In the genomic region with DNA sequence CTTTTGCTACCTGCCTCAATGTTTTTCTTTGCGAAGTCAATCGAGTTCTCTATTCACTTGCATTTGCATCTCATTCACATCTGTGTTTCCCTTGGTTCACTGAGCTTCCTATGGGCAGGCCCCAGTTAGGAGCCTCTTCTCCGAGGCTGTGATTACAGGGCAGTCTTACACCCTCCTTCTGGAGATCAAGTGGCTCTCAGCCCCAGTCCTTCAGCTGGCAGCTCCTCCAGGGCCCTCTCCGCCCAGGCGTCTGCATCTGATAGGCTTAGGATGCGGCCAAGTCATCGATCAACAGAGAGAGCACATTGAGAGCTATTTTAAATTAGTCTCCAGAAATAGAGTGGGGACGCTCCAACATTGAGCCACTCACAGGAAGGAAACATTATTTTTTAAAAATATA, we compare ENCODE assay signal across 18 cellular contexts. TPM values are rescaled to one million over a fixed set of nuclear protein-coding genes. Genes with fewer than 3 reads are reported as not detected.
A peak's percentile ranks its signal among the peaks of the same experiment; 100 is the strongest.
DNase-seq lines count a peak whose midpoint lies in the region; ATAC-seq, FAIRE-seq and TF ChIP-seq lines count a peak whose summit lies in the region.
"Had no signal": no experiment of that assay in that cellular context is flagged by ENCODE, and none has a peak within 500 bp of the region (broad histone marks: within the 10 kb centered on the region; RNA-seq: fewer than 3 reads in every experiment).

No MANE protein-coding gene starts in this region.

- H3K27ac Mint-ChIP-seq in astrocyte (ENCODE audit: unreplicated experiment): no peak overlapping the region
- H3K27ac Mint-ChIP-seq in type B pancreatic cell: no peak overlapping the region
- H3K27ac Mint-ChIP-seq: activated naive CD4-positive, alpha-beta T cell treated with anti-CD3 and anti-CD28 coated beads, Interleukin-2, amount 50 U/mL, for 72 hours; CD8-positive, alpha-beta T cell; effector memory CD8-positive, alpha-beta T cell had no signal

- H3K27ac ChIP-seq in heart left ventricle: peak overlapping the region in 9 of 12 donors; percentile 4 to 66 (median 48)
- H3K27ac ChIP-seq in astrocyte (ENCODE audit: low read depth, low read length): peak overlapping the region; percentile 55
- peak overlapping the region; percentile 79 for H3K27ac ChIP-seq in mesenchymal stem cell (ENCODE audit: low read length, poor library complexity, severe bottlenecking)
- H3K27ac ChIP-seq: right lobe of liver had no signal

- H3K36me3 ChIP-seq in heart left ventricle (peaks cover 0 to 2% (median 0%) of the 10 kb centered on the region in 9 donors), astrocyte (ENCODE audit: insufficient read depth, low read length) (peaks cover 3% of the 10 kb centered on the region), mesenchymal stem cell (ENCODE audit: control insufficient read depth in 1 of 2, insufficient read depth in 2 of 2, low read depth in 1 of 2, low read length in 2 of 2) (peaks cover 0 to 11% of the 10 kb centered on the region in 2 experiments)
- H3K36me3 ChIP-seq: right lobe of liver, thoracic aorta had no signal

- intact Hi-C loops in heart left ventricle (cut with DNase I): loop anchor here in 1 of 10 donors (10.0 kb wide), 1 partner anchor 68 kb away; no protein-coding TSS in a partner anchor
- intact Hi-C loops in Right ventricle myocardium superior (cut with DNase I): no loop called here

- peak overlapping the region in 1 of 2 experiments; percentile 24 for H3K4ac ChIP-seq in mesenchymal stem cell (ENCODE audit: low read depth in 1 of 2, low read length in 2 of 2)

- no peak overlapping the region for H3K14ac ChIP-seq in mesenchymal stem cell (ENCODE audit: low read length in 2 of 2)

- no peak for ATAC-seq in heart left ventricle
- no peak for ATAC-seq in Right ventricle myocardium superior (ENCODE audit: poor library complexity)
- ATAC-seq in HG02885 (IDR thresholded peaks at IDR 0.05; ENCODE audit: poor library complexity, unreplicated experiment): no peak
- ATAC-seq: activated CD4-positive, CD25-positive, alpha-beta regulatory T cell treated with anti-CD3 and anti-CD28 coated beads, Interleukin-2, amount 50 U/mL, for 24 hours; activated naive CD4-positive, alpha-beta T cell treated with anti-CD3 and anti-CD28 coated beads, Interleukin-2, amount 50 U/mL, for 72 hours; CD8-positive, alpha-beta T cell; effector memory CD8-positive, alpha-beta T cell; right lobe of liver had no signal

- peaks cover 21% of the 10 kb centered on the region for H4K20me1 ChIP-seq in astrocyte (ENCODE audit: insufficient read depth, low read length)

- H3K4me2 ChIP-seq in astrocyte (ENCODE audit: low read length): peak overlapping the region; percentile 74
- peak overlapping the region; percentile 60 for H3K4me2 ChIP-seq in mesenchymal stem cell (ENCODE audit: low read length, poor library complexity, severe bottlenecking)

- H3K4me3 Mint-ChIP-seq in astrocyte (ENCODE audit: unreplicated experiment) (no peak overlapping the region), type B pancreatic cell (peak overlapping the region; percentile 51)
- H3K4me3 Mint-ChIP-seq: CD8-positive, alpha-beta T cell; effector memory CD8-positive, alpha-beta T cell; neural crest cell had no signal

- H2BK120ac ChIP-seq in mesenchymal stem cell (ENCODE audit: low read depth, low read length): no peak overlapping the region

- peaks cover 10% of the 10 kb centered on the region for H3K36me3 Mint-ChIP-seq in astrocyte (ENCODE audit: low read depth, unreplicated experiment)
- H3K36me3 Mint-ChIP-seq in type B pancreatic cell: peaks cover 19% of the 10 kb centered on the region

- no peak for FAIRE-seq in astrocyte (lab: Jason Lieb, UNC)

- H3K4me1 ChIP-seq in heart left ventricle: peaks cover 5 to 82% (median 71%) of the 10 kb centered on the region in 12 donors
- peaks cover 32% of the 10 kb centered on the region for H3K4me1 ChIP-seq in astrocyte (ENCODE audit: insufficient read depth, low read length)
- peaks cover 21% of the 10 kb centered on the region for H3K4me1 ChIP-seq in mesenchymal stem cell (ENCODE audit: control insufficient read depth, insufficient read depth, low read depth, low read length)

- H3K18ac ChIP-seq in mesenchymal stem cell (ENCODE audit: low read depth in 1 of 2, low read length in 2 of 2): peak overlapping the region in 1 of 2 experiments; percentile 51

- H3K4me1 Mint-ChIP-seq in astrocyte (ENCODE audit: low read depth, unreplicated experiment) (peaks cover 42% of the 10 kb centered on the region), type B pancreatic cell (ENCODE audit: unreplicated experiment) (peaks cover 43% of the 10 kb centered on the region)

- TF ChIP-seq CTCF in heart left ventricle (IDR thresholded peaks at IDR 0.05) (no peak), astrocyte (IDR thresholded peaks at IDR 0.05; ENCODE audit: insufficient read depth, low read depth, low read length) (no peak), type B pancreatic cell (conservative IDR thresholded peaks at IDR 0.05) (no peak)

- H2AFZ ChIP-seq in astrocyte (ENCODE audit: low read depth, low read length): no peak overlapping the region
- H2AFZ ChIP-seq in mesenchymal stem cell (ENCODE audit: low read depth, low read length): no peak overlapping the region

- no peak for TF ChIP-seq POLR2A in heart left ventricle (IDR thresholded peaks at IDR 0.05)

- peak overlapping the region; percentile 82 for H4K8ac ChIP-seq in mesenchymal stem cell (ENCODE audit: low read length)

- 59 to 67% (median 61%) methylated on average over 8 of the region's 8 CpGs for WGBS in heart left ventricle, 4 donors
- WGBS in mesenchymal stem cell: 83% methylated on average over 7 of the region's 8 CpGs

- peak overlapping the region in 1 of 12 donors; percentile 2 for H3K4me3 ChIP-seq in heart left ventricle
- no peak overlapping the region for H3K4me3 ChIP-seq in astrocyte (ENCODE audit: insufficient read depth, low read depth, low read length)
- no peak overlapping the region for H3K4me3 ChIP-seq in mesenchymal stem cell (ENCODE audit: insufficient read depth in 1 of 2, low read depth in 1 of 2, low read length in 2 of 2)
- H3K4me3 ChIP-seq: right lobe of liver had no signal

- H2BK15ac ChIP-seq in mesenchymal stem cell (ENCODE audit: low read depth, poor library complexity, severe bottlenecking): no peak overlapping the region

- H4K91ac ChIP-seq in mesenchymal stem cell (ENCODE audit: low read length): no peak overlapping the region

- H3K9me3 ChIP-seq in heart left ventricle: no peaks in the 10 kb centered on the region
- H3K9me3 ChIP-seq in astrocyte (ENCODE audit: insufficient read depth, low read depth, low read length): no peaks in the 10 kb centered on the region
- no peaks in the 10 kb centered on the region for H3K9me3 ChIP-seq in mesenchymal stem cell (ENCODE audit: control insufficient read depth, low read length)
- H3K9me3 ChIP-seq: right lobe of liver, thoracic aorta had no signal

- H2BK12ac ChIP-seq in mesenchymal stem cell (ENCODE audit: low read length in 2 of 2): peak overlapping the region in 1 of 2 experiments; percentile 84

- peak overlapping the region; percentile 79 for H2AK5ac ChIP-seq in mesenchymal stem cell (ENCODE audit: low read length, severe bottlenecking)

- H3K27me3 Mint-ChIP-seq in astrocyte (ENCODE audit: low read depth, unreplicated experiment) (no peaks in the 10 kb centered on the region), type B pancreatic cell (no peaks in the 10 kb centered on the region)
- H3K27me3 Mint-ChIP-seq: effector memory CD8-positive, alpha-beta T cell had no signal

- H3K23ac ChIP-seq in mesenchymal stem cell (ENCODE audit: low read length in 2 of 2): no peak overlapping the region

- H3K27me3 ChIP-seq in heart left ventricle (no peaks in the 10 kb centered on the region), astrocyte (ENCODE audit: insufficient read depth, low read length) (no peaks in the 10 kb centered on the region), mesenchymal stem cell (ENCODE audit: control insufficient read depth in 1 of 2, insufficient read depth in 1 of 2, low read length in 2 of 2) (no peaks in the 10 kb centered on the region)
- H3K27me3 ChIP-seq: right lobe of liver had no signal

- H3K9me3 Mint-ChIP-seq in astrocyte (ENCODE audit: unreplicated experiment): no peaks in the 10 kb centered on the region
- H3K9me3 Mint-ChIP-seq in type B pancreatic cell: no peaks in the 10 kb centered on the region
- H3K9me3 Mint-ChIP-seq: activated naive CD4-positive, alpha-beta T cell treated with anti-CD3 and anti-CD28 coated beads, Interleukin-2, amount 50 U/mL, for 72 hours; CD8-positive, alpha-beta T cell; effector memory CD8-positive, alpha-beta T cell had no signal

- DNase-seq in heart left ventricle (no peak), Right ventricle myocardium superior (no peak), astrocyte (ENCODE audit: low read depth) (peak; percentile 39), mesenchymal stem cell (peak; percentile 41), type B pancreatic cell (ENCODE audit: extremely low spot score, unreplicated experiment) (no peak), DMS53 (lab: John Stamatoyannopoulos, UW) (no peak), germinal center (ENCODE audit: low spot score) (no peak)
- DNase-seq: CD8-positive, alpha-beta T cell; effector memory CD8-positive, alpha-beta T cell; NCI-H2081 treated with DMSO at 0.1 percent for 48 hours; right lobe of liver; stimulated activated CD4-positive, alpha-beta T cell treated with anti-CD3 and anti-CD28 coated beads, Interleukin-2, amount 100 ng/mL, for 48 hours; T-helper 2 cell had no signal

- H3K9ac ChIP-seq in astrocyte (ENCODE audit: low read length) (peak overlapping the region; percentile 67), mesenchymal stem cell (ENCODE audit: low read length) (no peak overlapping the region)

- H3K79me1 ChIP-seq in mesenchymal stem cell (replicated peaks; ENCODE audit: low read length, poor library complexity, severe bottlenecking): peaks cover 27% of the 10 kb centered on the region

- H3K79me2 ChIP-seq in astrocyte (ENCODE audit: insufficient read depth, low read length): peaks cover 89% of the 10 kb centered on the region

- H2BK5ac ChIP-seq in mesenchymal stem cell (ENCODE audit: low read depth, low read length, poor library complexity, severe bottlenecking): peak overlapping the region; percentile 49

RNA-seq across cellular contexts. Expression of gene MBNL2, which starts 44.2 kb away (rescaled TPM):
- total RNA-seq in heart left ventricle (100 to 1,000 TPM in 1 of 9 donors, 10 to 100 TPM in 8; 59.4 to 100 (median 83.1) TPM), Right ventricle myocardium superior (69.3 TPM), astrocyte (66.5 and 70.2 TPM in 2 replicates), type B pancreatic cell (ENCODE audit: low replicate concordance) (43.7 and 81.7 TPM in 2 replicates)
- 10 to 100 TPM; 18.5 to 41.9 TPM for polyA plus RNA-seq in heart left ventricle
- polyA plus RNA-seq in mesenchymal stem cell (2013, experiment 1 of 2): 41.7 TPM
- 43.8 TPM for polyA plus RNA-seq in mesenchymal stem cell (2013, experiment 2 of 2)

Comparison
In these comparisons a context has a peak if more than half of its experiments do, and no peak if none do; other contexts are left out.
1. DNase-seq: peak in astrocyte (single experiment) and mesenchymal stem cell (single experiment); none in heart left ventricle (0 of 5), Right ventricle myocardium superior (single experiment), type B pancreatic cell (single experiment), DMS53 (single experiment) and germinal center (single experiment).
2. Peak in every context shown above with its lines, with median percentiles within 50 percentile points of each other: H3K27ac ChIP-seq.